1 cellular context compared by ENCODE assay signal in genomic region chr18:9017900-9018217, GRCh38.
TF ChIP-seq lines count a peak whose summit lies in the region.

No MANE protein-coding gene starts in this region.

TF ChIP-seq in SK-N-SH, 30 proteins besides CTCF, POLR2A, EP300 and RAD21 (continued from another document):
- no peak for TF ChIP-seq USF2 (IDR thresholded peaks at IDR 0.05; ENCODE audit: borderline replicate concordance, low read depth, low read length)
